In genomic region chr14:69664190-69664742, GRCh38 we compare ENCODE assay signal across 12 cellular contexts. TPM values are rescaled to one million over a fixed set of nuclear protein-coding genes. Genes with fewer than 3 reads are reported as not detected.
DNase-seq lines count a peak whose midpoint lies in the region; ATAC-seq and TF ChIP-seq lines count a peak whose summit lies in the region.
"Had no signal": no experiment of that assay in that cellular context is flagged by ENCODE, and none has a peak within 500 bp of the region (broad histone marks: within the 10 kb centered on the region; RNA-seq: fewer than 3 reads in every experiment).

No MANE protein-coding gene starts in this region.

- no peak overlapping the region for H3K18ac ChIP-seq in IMR-90 (ENCODE audit: low read depth, low read length)

- no peak overlapping the region for H2BK15ac ChIP-seq in IMR-90 (ENCODE audit: low read depth, low read length)

- H3K36me3 ChIP-seq in BLaER1 (peaks cover 77% of the 10 kb centered on the region), IMR-90 (ENCODE audit: control insufficient read depth, insufficient read depth, low read length) (peaks cover 11% of the 10 kb centered on the region), gastroesophageal sphincter (peaks cover 0 to 12% of the 10 kb centered on the region in 2 donors), psoas muscle (ENCODE audit: insufficient read depth in 1 of 2, low read depth in 1 of 2) (peaks cover 6 to 15% of the 10 kb centered on the region in 2 donors), colonic mucosa (no peaks in the 10 kb centered on the region)

- H3K27me3 ChIP-seq in BLaER1 (no peaks in the 10 kb centered on the region), IMR-90 (ENCODE audit: control insufficient read depth, insufficient read depth, low read length) (no peaks in the 10 kb centered on the region), gastroesophageal sphincter (no peaks in the 10 kb centered on the region), psoas muscle (ENCODE audit: insufficient read depth in 3 of 3, low read length in 2 of 3) (no peaks in the 10 kb centered on the region), colonic mucosa (no peaks in the 10 kb centered on the region)
- H3K27me3 ChIP-seq: left lung had no signal

- no peak overlapping the region for H3K9ac ChIP-seq in BLaER1
- no peak overlapping the region for H3K9ac ChIP-seq in IMR-90 (ENCODE audit: low read depth, low read length)
- H3K9ac ChIP-seq in colonic mucosa (ENCODE audit: low read depth in 2 of 2, low read length in 2 of 2) = no peak overlapping the region

- H3K4ac ChIP-seq in IMR-90 (ENCODE audit: low read depth, low read length) = peak overlapping the region; percentile 69; the same call in 1 of the 2 replicates

- H4K5ac ChIP-seq in IMR-90 (ENCODE audit: low read depth, low read length) = no peak overlapping the region

- peaks cover 46% of the 10 kb centered on the region for H3K9me1 ChIP-seq in IMR-90 (ENCODE audit: insufficient read depth, low read length)

- H4K8ac ChIP-seq in IMR-90 (ENCODE audit: low read depth in 2 of 2, low read length in 2 of 2) = no peak overlapping the region

- no peak overlapping the region for H3K27ac ChIP-seq in BLaER1
- no peak overlapping the region for H3K27ac ChIP-seq in IMR-90 (ENCODE audit: insufficient read depth, low read length)
- H3K27ac ChIP-seq in gastroesophageal sphincter = peak overlapping the region; percentile 58 to 77 (median 76)
- H3K27ac ChIP-seq in psoas muscle = peak overlapping the region; percentile 20
- H3K27ac ChIP-seq in colonic mucosa = no peak overlapping the region

- intact Hi-C loops in IMR-90 (cut with micrococcal nuclease) = no loop called here
- intact Hi-C loops in psoas muscle (cut with DNase I) = no loop called here
- intact Hi-C loops in colonic mucosa (cut with DNase I) = no loop called here

- H2BK5ac ChIP-seq in IMR-90 (ENCODE audit: low read depth, low read length, poor library complexity, severe bottlenecking) = no peak overlapping the region

- TF ChIP-seq EP300 in gastroesophageal sphincter (IDR thresholded peaks at IDR 0.05) = no peak

- TF ChIP-seq RAD21 in IMR-90 (IDR thresholded peaks at IDR 0.05; ENCODE audit: low read length) = no peak

- H2BK120ac ChIP-seq in IMR-90 (ENCODE audit: low read depth, low read length) = 0 out of 2 replicates have a peak overlapping the region, but pooled peaks have one; percentile 65

- no peak overlapping the region for H2AFZ ChIP-seq in IMR-90 (replicated peaks; ENCODE audit: low read length, poor library complexity)

- no CpG with 5 or more reads among the region's 8 CpGs for WGBS in IMR-90 (ENCODE audit: extremely low coverage in 2 of 2, insufficient read length in 1 of 2), 2 experiments
- 84 to 94% methylated on average over 5 of the region's 8 CpGs for WGBS in gastroesophageal sphincter (ENCODE audit: low coverage in 1 of 2), 2 donors
- WGBS in psoas muscle, 3 donors = 64 to 81% (median 69%) methylated on average over 8 of the region's 8 CpGs

- H2AK5ac ChIP-seq in IMR-90 (ENCODE audit: low read depth, low read length) = no peak overlapping the region

- H3K4me2 ChIP-seq in BLaER1 (0 out of 2 replicates have a peak overlapping the region, but pooled peaks have one; percentile 20), IMR-90 (ENCODE audit: low read depth, low read length) (no peak overlapping the region)

- no peak for DNase-seq in IMR-90
- DNase-seq in psoas muscle = no peak
- no peak for DNase-seq in stimulated activated naive CD4-positive, alpha-beta T cell treated with Interleukin-2 at 50 U/mL for 16 hours (lab: John Stamatoyannopoulos, UW)
- no peak for DNase-seq in colonic mucosa
- no peak for DNase-seq in NCI-H2029 (lab: John Stamatoyannopoulos, UW)
- no peak for DNase-seq in HT-29 (ENCODE audit: low spot score)
- DNase-seq: activated CD4-positive, alpha-beta T cell treated with anti-CD3 and anti-CD28 coated beads for 1 hour; left lung; NCI-H2081; nucleus accumbens had no signal

- no peak overlapping the region for H3K23ac ChIP-seq in IMR-90 (ENCODE audit: low read depth, low read length)

- peaks cover 9% of the 10 kb centered on the region; the same call in 1 of the 2 replicates for H3K9me3 ChIP-seq in BLaER1
- H3K9me3 ChIP-seq in IMR-90 (ENCODE audit: control insufficient read depth, insufficient read depth, low read length) = no peaks in the 10 kb centered on the region
- H3K9me3 ChIP-seq in gastroesophageal sphincter = no peaks in the 10 kb centered on the region
- no peaks in the 10 kb centered on the region for H3K9me3 ChIP-seq in psoas muscle
- no peaks in the 10 kb centered on the region for H3K9me3 ChIP-seq in colonic mucosa
- H3K9me3 ChIP-seq: left lung had no signal

- peak overlapping the region; percentile 45; the same call in 1 of the 2 replicates for H2BK20ac ChIP-seq in IMR-90 (ENCODE audit: low read depth, low read length)

- no peak overlapping the region for H3K56ac ChIP-seq in IMR-90 (ENCODE audit: extremely low read depth, insufficient read depth, low read length)

- peak overlapping the region; percentile 76; the same call in 1 of the 2 replicates for H4K91ac ChIP-seq in IMR-90 (ENCODE audit: insufficient read depth, low read depth, low read length)

- POLR2A ChIA-PET in IMR-90 (lab: Charles Lee; ENCODE audit: unreplicated experiment) = no interaction called here

- H2AK9ac ChIP-seq in IMR-90 (replicated peaks; ENCODE audit: low read depth, low read length, poor library complexity) = no peak overlapping the region

- H3K4me1 ChIP-seq in BLaER1 (peaks cover 32% of the 10 kb centered on the region), IMR-90 (ENCODE audit: control insufficient read depth, insufficient read depth, low read length) (peaks cover 37% of the 10 kb centered on the region), gastroesophageal sphincter (peaks cover 14 to 95% (median 68%) of the 10 kb centered on the region in 3 donors), psoas muscle (peaks cover 64% of the 10 kb centered on the region), colonic mucosa (no peaks in the 10 kb centered on the region)

- in situ Hi-C loops in IMR-90 (cut with MboI; ENCODE audit: low sequenced_read_pairs) = no loop called here

- dilution Hi-C loops in IMR-90 (cut with HindIII; ENCODE audit: low sequenced_read_pairs, unreplicated experiment) = no loop called here

- H3K14ac ChIP-seq in IMR-90 (replicated peaks; ENCODE audit: low read depth, low read length) = no peak overlapping the region

- H3K4me3 ChIP-seq in BLaER1 (no peak overlapping the region), IMR-90 (ENCODE audit: insufficient read depth, low read depth, low read length) (no peak overlapping the region), gastroesophageal sphincter (no peak overlapping the region), psoas muscle (no peak overlapping the region), colonic mucosa (no peak overlapping the region)
- H3K4me3 ChIP-seq: left lung had no signal

- H3K79me1 ChIP-seq in IMR-90 (ENCODE audit: low read depth in 1 of 2, low read length in 2 of 2) = peaks cover 47 to 82% of the 10 kb centered on the region in 2 experiments

- no peak for ATAC-seq in IMR-90 (ENCODE audit: low read depth)
- no peak for ATAC-seq in gastroesophageal sphincter
- ATAC-seq in psoas muscle = peak; percentile 28 to 64 (median 40)

- H4K20me1 ChIP-seq in BLaER1 (peaks cover 88% of the 10 kb centered on the region), IMR-90 (ENCODE audit: insufficient read depth, low read length) (peaks cover 20% of the 10 kb centered on the region)

- TF ChIP-seq POLR2A in IMR-90 (IDR thresholded peaks at IDR 0.05; ENCODE audit: low read depth, low read length) (no peak), gastroesophageal sphincter (IDR thresholded peaks at IDR 0.05) (no peak)

- TF ChIP-seq CTCF in IMR-90 (conservative IDR thresholded peaks at IDR 0.05; ENCODE audit: low read depth, low read length) (no peak), gastroesophageal sphincter (IDR thresholded peaks at IDR 0.05) (no peak), psoas muscle (IDR thresholded peaks at IDR 0.05) (no peak), colonic mucosa (IDR thresholded peaks at IDR 0.05) (no peak)

- BruUV-seq in IMR-90 (replicated peaks; lab: Mats Ljungman, UMichigan) = no TSS peak

- CTCF ChIA-PET in IMR-90 (lab: Yijun Ruan, JAX) = interaction anchor here (0.6 kb wide), 1 partner anchor 57 kb away, joined by 7 read pairs; no protein-coding TSS in a partner anchor

TF ChIP-seq in IMR-90, 13 proteins besides CTCF, POLR2A, EP300 and RAD21:
- TF ChIP-seq, protein P1, sequence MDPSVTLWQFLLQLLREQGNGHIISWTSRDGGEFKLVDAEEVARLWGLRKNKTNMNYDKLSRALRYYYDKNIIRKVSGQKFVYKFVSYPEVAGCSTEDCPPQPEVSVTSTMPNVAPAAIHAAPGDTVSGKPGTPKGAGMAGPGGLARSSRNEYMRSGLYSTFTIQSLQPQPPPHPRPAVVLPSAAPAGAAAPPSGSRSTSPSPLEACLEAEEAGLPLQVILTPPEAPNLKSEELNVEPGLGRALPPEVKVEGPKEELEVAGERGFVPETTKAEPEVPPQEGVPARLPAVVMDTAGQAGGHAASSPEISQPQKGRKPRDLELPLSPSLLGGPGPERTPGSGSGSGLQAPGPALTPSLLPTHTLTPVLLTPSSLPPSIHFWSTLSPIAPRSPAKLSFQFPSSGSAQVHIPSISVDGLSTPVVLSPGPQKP (IDR thresholded peaks at IDR 0.05; ENCODE audit: borderline replicate concordance, low read depth, low read length) = no peak
- TF ChIP-seq NFE2L2 (IDR thresholded peaks at IDR 0.05; ENCODE audit: low read depth, low read length) = no peak
- TF ChIP-seq SMC3 (IDR thresholded peaks at IDR 0.05; ENCODE audit: low read depth, low read length) = no peak
- TF ChIP-seq CEBPB (IDR thresholded peaks at IDR 0.05; ENCODE audit: low read depth, low read length) = no peak
- no peak for TF ChIP-seq RCOR1 (IDR thresholded peaks at IDR 0.05; ENCODE audit: insufficient replicate concordance, low read length)
- TF ChIP-seq MAZ (IDR thresholded peaks at IDR 0.05; ENCODE audit: borderline replicate concordance, low read depth, low read length) = no peak
- TF ChIP-seq FOS (IDR thresholded peaks at IDR 0.05; ENCODE audit: low read depth, low read length) = no peak
- no peak for TF ChIP-seq MAFK (IDR thresholded peaks at IDR 0.05; ENCODE audit: low read depth, low read length)
- TF ChIP-seq CHD1 (IDR thresholded peaks at IDR 0.05; ENCODE audit: low read depth, low read length) = no peak
- no peak for TF ChIP-seq MXI1 (IDR thresholded peaks at IDR 0.05; ENCODE audit: borderline replicate concordance, low read depth, low read length)
TF ChIP-seq in IMR-90: peak in this region for 0.

RNA-seq across cellular contexts. Expression of gene SUSD6, which starts 52.9 kb away (rescaled TPM):
- total RNA-seq in IMR-90 (2012; rRNA removed) (2.3 and 2.5 TPM in 2 replicates), gastroesophageal sphincter (10 to 100 TPM; 24.4 to 40.6 (median 38.5) TPM), psoas muscle (10 to 100 TPM; 14.9 to 23.4 (median 22.4) TPM), colonic mucosa (10 to 100 TPM; 27.3 to 70.3 TPM)
- polyA plus RNA-seq in IMR-90 (2012; rRNA removed) (10.1 and 10.4 TPM in 2 replicates), psoas muscle (10 to 100 TPM in 2 of 3 donors, 1 to 10 TPM in 1; 6.9 to 13.3 (median 11.7) TPM)
- 5.9 and 7.7 TPM in 2 replicates for polyA plus RNA-seq in IMR-90 (2012; cell fraction: cytosol; rRNA removed)
- 21.8 and 29.0 TPM in 2 replicates for polyA plus RNA-seq in IMR-90 (2012; cell fraction: nucleus; rRNA removed; ENCODE audit: low replicate concordance)
- total RNA-seq in HT-29 (2014; rRNA removed; shearing (Covaris generic)) = 6.1 and 10.9 TPM in 2 replicates

Comparison
In these comparisons a context has a peak if more than half of its experiments do, and no peak if none do; other contexts are left out.
1. H3K27ac ChIP-seq: peak in gastroesophageal sphincter (4 of 4) and psoas muscle (single experiment); none in BLaER1 (single experiment), IMR-90 (single experiment) and colonic mucosa (single experiment).
2. ATAC-seq: peak in psoas muscle (4 of 4); none in IMR-90 (single experiment) and gastroesophageal sphincter (single experiment).